Comparison of ENCODE assay signal across 23 cellular contexts in genomic region chr16:10682604-10683003, GRCh38. TPM values are rescaled to one million over a fixed set of nuclear protein-coding genes. Genes with fewer than 3 reads are reported as not detected.
DNase-seq lines count a peak whose midpoint lies in the region; ATAC-seq, FAIRE-seq and TF ChIP-seq lines count a peak whose summit lies in the region.
"Had no signal": no experiment of that assay in that cellular context is flagged by ENCODE, and none has a peak within 500 bp of the region (broad histone marks: within the 10 kb centered on the region; RNA-seq: fewer than 3 reads in every experiment).

No MANE protein-coding gene starts in this region.

- H3K4me3 ChIP-seq in right atrium auricular region (no peak overlapping the region), WERI-Rb-1 (ENCODE audit: low read depth, low read length) (no peak overlapping the region), K562 (no peak overlapping the region)
- H3K4me3 ChIP-seq: HAP-1 had no signal

- H3K79me2 ChIP-seq in K562 (ENCODE audit: control insufficient read depth, insufficient read depth, low read length) = no peaks in the 10 kb centered on the region

- H3K27ac ChIP-seq in right atrium auricular region (no peak overlapping the region), WERI-Rb-1 (peak overlapping the region; percentile 35), K562 (ENCODE audit: extremely low read depth, low read depth, low read length) (no peak overlapping the region)

- CTCF ChIA-PET in K562 (lab: Yijun Ruan, JAX; ENCODE audit: low intra/inter-chr PET ratio) = no interaction called here

- POLR2A ChIA-PET in K562 (lab: Yijun Ruan, JAX) = no interaction called here

- H3K36me3 ChIP-seq in right atrium auricular region = no peaks in the 10 kb centered on the region
- no peaks in the 10 kb centered on the region for H3K36me3 ChIP-seq in WERI-Rb-1
- no peaks in the 10 kb centered on the region for H3K36me3 ChIP-seq in K562 (ENCODE audit: control insufficient read depth, insufficient read depth, low read length)
- H3K36me3 ChIP-seq: HAP-1 had no signal

- no peaks in the 10 kb centered on the region for H3K9me1 ChIP-seq in K562 (ENCODE audit: control insufficient read depth, insufficient read depth, low read length)

- intact Hi-C loops in cardiac septum (cut with DNase I) = no loop called here
- intact Hi-C loops in K562 (cut with micrococcal nuclease) = no loop called here

- in situ Hi-C loops in K562 (cut with MboI) = no loop called here

- TF ChIP-seq CTCF in right atrium auricular region (IDR thresholded peaks at IDR 0.05) (no peak), WERI-Rb-1 (IDR thresholded peaks at IDR 0.05; ENCODE audit: low read depth, low read length) (no peak), K562 (IDR thresholded peaks at IDR 0.05 in 2 of 3, conservative IDR thresholded peaks at IDR 0.05 in 1 of 3; ENCODE audit: insufficient read depth in 2 of 3, low read depth in 1 of 3, low read length in 3 of 3) (no peak)

- TF ChIP-seq RAD21 in K562 (CRISPR knock-in tag; conservative IDR thresholded peaks at IDR 0.05 in 1 of 2, IDR thresholded peaks at IDR 0.05 in 1 of 2) = no peak

- H3K4me1 ChIP-seq in right atrium auricular region (no peaks in the 10 kb centered on the region), K562 (replicated peaks in 1 of 2; ENCODE audit: control insufficient read depth in 2 of 2, insufficient read depth in 2 of 2, low read length in 2 of 2) (no peaks in the 10 kb centered on the region; a peak in 1 of 5 replicates)
- H3K4me1 ChIP-seq: Caco-2, HAP-1 had no signal

- H4K20me1 ChIP-seq in K562 (replicated peaks; ENCODE audit: control insufficient read depth, insufficient read depth, low read length) = 0 out of 2 replicates have a peak, but pooled peaks cover 4% of the 10 kb centered on the region

- H3K9ac ChIP-seq in K562 (ENCODE audit: insufficient read depth in 1 of 2, low read depth in 2 of 2, low read length in 2 of 2) = no peak overlapping the region

- BruUV-seq in K562 (replicated peaks; lab: Mats Ljungman, UMichigan) = no TSS peak

- TF ChIP-seq EP300 in K562 (IDR thresholded peaks at IDR 0.05; ENCODE audit: low read length) = no peak

- no peak overlapping the region for H3K4me2 ChIP-seq in K562 (ENCODE audit: insufficient read depth, low read length)

- H3K9me3 ChIP-seq in right atrium auricular region (no peaks in the 10 kb centered on the region), WERI-Rb-1 (ENCODE audit: severe bottlenecking) (no peaks in the 10 kb centered on the region), K562 (replicated peaks; ENCODE audit: control insufficient read depth, insufficient read depth, low read depth, low read length) (no peaks in the 10 kb centered on the region)
- H3K9me3 ChIP-seq: Caco-2, HAP-1 had no signal

- DNase-seq in right atrium auricular region (ENCODE audit: low spot score) = peak; percentile 9
- no peak for DNase-seq in cardiac septum (ENCODE audit: low spot score)
- DNase-seq in WERI-Rb-1 = no peak
- no peak for DNase-seq in K562 (ENCODE audit: extremely low read depth in 1 of 4, low spot score in 3 of 4)
- DNase-seq in stimulated activated CD4-positive, alpha-beta T cell treated with anti-CD3 and anti-CD28 coated beads, Interleukin-4, amount 100 ng/mL, for 4 hours = no peak
- DNase-seq: C1 segment of cervical spinal cord; Caco-2; CD4-positive, CD25-positive, alpha-beta regulatory T cell; CD8-positive, alpha-beta T cell; DMS53; DMS79 treated with DMSO at 0.1 percent for 48 hours; GF-D8; GOT3; HFFc6 had no signal

- no peak for FAIRE-seq in K562 (lab: Jason Lieb, UNC)
- FAIRE-seq: GM12892, H54 had no signal

- TF ChIP-seq POLR2A in K562 (conservative IDR thresholded peaks at IDR 0.05) = no peak

- WGBS in K562 (ENCODE audit: insufficient coverage, low coverage, missing lambda C conversion rate) = 4% methylated on average over 7 of the region's 7 CpGs

- ATAC-seq in K562 = no peak
- ATAC-seq in GM18517 (IDR thresholded peaks at IDR 0.05; ENCODE audit: unreplicated experiment) = no peak
- ATAC-seq: CD8-positive, alpha-beta T cell had no signal

- H2AFZ ChIP-seq in K562 (ENCODE audit: low read depth, low read length) = no peak overlapping the region

- H3K27me3 ChIP-seq in right atrium auricular region (no peaks in the 10 kb centered on the region), WERI-Rb-1 (ENCODE audit: insufficient read depth, low read depth, severe bottlenecking) (no peaks in the 10 kb centered on the region), K562 (ENCODE audit: control insufficient read depth in 2 of 2, insufficient read depth in 2 of 2, low read length in 2 of 2) (peaks cover 37 to 49% of the 10 kb centered on the region in 2 experiments; a peak in 4 of 5 replicates)

TF ChIP-seq in K562, 482 proteins besides CTCF, POLR2A, EP300 and RAD21 (continues in another document):
- TF ChIP-seq ZBTB40 (IDR thresholded peaks at IDR 0.05) (peak; percentile 89), ZBTB40 (CRISPR knock-in tag; IDR thresholded peaks at IDR 0.05) (peak; percentile 89)

RNA-seq across cellular contexts. Expression of gene TEKT5, which starts 12.1 kb away (rescaled TPM):
- not detected for total RNA-seq in right atrium auricular region
- total RNA-seq in cardiac septum = 0.22 TPM
- total RNA-seq in K562 (2011; cell fraction: chromatin; rRNA removed; ENCODE audit: low replicate concordance) = 1.1 TPM in 1 of 2 replicates, not detected in the other
- total RNA-seq in K562 (2011; cell fraction: nucleolus; rRNA removed) = 0.66 and 0.67 TPM in 2 replicates
- total RNA-seq in K562 (2011; cell fraction: nucleoplasm; rRNA removed) = 0.29 TPM in 1 of 2 replicates, not detected in the other
- total RNA-seq in K562 (2014; rRNA removed) = 0.37 TPM in 1 of 2 replicates, not detected in the other
- total RNA-seq in K562 (2014; rRNA removed; fragmentation: Illumina TruSeq; extraction: Trizol) = not detected in 2 replicates
- total RNA-seq in K562 (2015; rRNA removed; fragmentation: Illumina TruSeq; extraction: Trizol) = not detected in 2 replicates
- total RNA-seq in K562 (2021) = not detected in 2 replicates
- polyA plus RNA-seq in K562 (2011; rRNA removed) = 0.10 and 0.23 TPM in 2 replicates
- 0.18 TPM in 1 of 2 replicates, not detected in the other for polyA plus RNA-seq in K562 (2011; cell fraction: cytosol; rRNA removed)
- 0.18 and 0.32 TPM in 2 replicates for polyA plus RNA-seq in K562 (2011; cell fraction: nucleus; rRNA removed)
- 0.09 and 0.17 TPM in 2 replicates for polyA plus RNA-seq in K562 (2012)
- 0.19 TPM in 1 of 2 replicates, not detected in the other for polyA plus RNA-seq in K562 (2014; fragmentation: Illumina TruSeq; extraction: Trizol)
- polyA plus RNA-seq in K562 (2014; fragmentation: Nextera tagmentation; extraction: Ambion mirVana) = not detected
- polyA plus RNA-seq in K562 (2014; rRNA removed) = 1.1 TPM in 1 of 2 replicates, not detected in the other
- polyA minus RNA-seq in K562 (2011; rRNA and poly(A)+ RNA removed) = not detected in 2 replicates
- not detected in 2 replicates for polyA minus RNA-seq in K562 (2011; cell fraction: cytosol; rRNA and poly(A)+ RNA removed)
- polyA minus RNA-seq in K562 (2011; cell fraction: nucleus; rRNA and poly(A)+ RNA removed) = 0.78 TPM in 1 of 2 replicates, not detected in the other
- total RNA-seq: A172; A673; Caco-2; CD4-positive, CD25-positive, alpha-beta regulatory T cell; CD8-positive, alpha-beta T cell; Daoy; G401; HFFc6 had no signal
- polyA plus RNA-seq: BJ had no signal
